ENCODE assay signal across 21 cellular contexts in genomic region chr3:30733229-30733628, GRCh38.
"Had no signal": no experiment of that assay in that cellular context is flagged by ENCODE, and none has a peak within 500 bp of the region (broad histone marks: within the 10 kb centered on the region; RNA-seq: fewer than 3 reads in every experiment).

No MANE protein-coding gene starts in this region.

- H3K9me3 ChIP-seq: SJSA1, SK-N-SH had no signal

- H3K27ac ChIP-seq: SJSA1 had no signal

- H3K4me1 ChIP-seq: SJSA1 had no signal

- DNase-seq: KBM-7, MV-4-11, NCI-H1048, NCI-H1105 treated with DMSO at 0.1 percent for 48 hours, NCI-H1417 treated with DMSO at 0.1 percent for 48 hours, NCI-H146, NCI-H1694 treated with DMSO at 0.1 percent for 48 hours, NCI-H1930, NCI-H2081, NCI-H2107, NCI-H2227 treated with DMSO at 0.1 percent for 48 hours, NCI-H524, NCI-H526 treated with DMSO at 0.1 percent for 48 hours, NCI-H748 treated with DMSO at 0.1 percent for 48 hours, Right ventricle myocardium superior, RPMI8226, SIG-M5, SK-N-SH, SW 1271, T-cell had no signal

- H3K9me2 ChIP-seq: SK-N-SH had no signal

- H3K36me3 ChIP-seq: SJSA1 had no signal

- H3K4me3 ChIP-seq: SJSA1 had no signal

- H3K4me2 ChIP-seq: SK-N-SH had no signal

- ATAC-seq: T-cell had no signal

- H3K9ac ChIP-seq: SK-N-SH had no signal

- H3K27me3 ChIP-seq: SJSA1 had no signal
